Comparison of ENCODE assay signal across 21 cellular contexts in the genomic region with DNA sequence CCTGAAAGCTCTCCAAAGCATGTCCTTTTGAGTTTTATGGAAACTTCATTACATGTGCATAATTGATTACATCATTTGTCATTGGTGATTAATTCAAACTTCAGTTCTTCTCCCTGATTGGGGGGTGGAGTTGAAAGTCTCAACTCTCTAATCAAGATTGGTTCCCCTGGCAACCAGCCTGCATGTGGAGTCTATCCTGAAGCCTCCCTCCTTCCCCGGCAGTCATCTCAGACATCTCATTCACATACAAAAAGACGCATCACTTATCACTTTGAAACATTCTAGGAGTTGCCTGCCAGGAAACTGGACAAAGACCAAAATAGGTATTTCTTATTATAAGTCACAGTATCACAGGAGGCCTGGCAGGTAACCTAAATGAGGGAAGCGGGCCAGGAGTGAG. TPM values are rescaled to one million over a fixed set of nuclear protein-coding genes. Genes with fewer than 3 reads are reported as not detected.
DNase-seq lines count a peak whose midpoint lies in the region; ATAC-seq, FAIRE-seq and TF ChIP-seq lines count a peak whose summit lies in the region.
"Had no signal": no experiment of that assay in that cellular context is flagged by ENCODE, and none has a peak within 500 bp of the region (broad histone marks: within the 10 kb centered on the region; RNA-seq: fewer than 3 reads in every experiment).

No MANE protein-coding gene starts in this region.

- no peak overlapping the region for H2BK120ac ChIP-seq in neuronal stem cell (ENCODE audit: low read depth, low read length)

- in situ Hi-C loops in HepG2 (cut with HindIII; ENCODE audit: extremely low pct_ligation_motif_present, low pct_unique_long_range_greater_than_20kb): no loop called here

- ATAC-seq in HepG2 (no peak), right lobe of liver (no peak)

- H3K23ac ChIP-seq in neuronal stem cell (ENCODE audit: low read depth, low read length, poor library complexity): no peak overlapping the region

- TF ChIP-seq RAD21 in HepG2 (CRISPR knock-in tag; IDR thresholded peaks at IDR 0.05): no peak

- TF ChIP-seq EP300 in HepG2 (IDR thresholded peaks at IDR 0.05; ENCODE audit: low read depth in 2 of 2, low read length in 2 of 2): no peak
- no peak for TF ChIP-seq EP300 in HepG2 (CRISPR knock-in tag; IDR thresholded peaks at IDR 0.05; ENCODE audit: borderline replicate concordance)
- TF ChIP-seq EP300 in esophagus muscularis mucosa (IDR thresholded peaks at IDR 0.05): no peak

- no peak overlapping the region for H3K14ac ChIP-seq in neuronal stem cell (ENCODE audit: low read length)

- intact Hi-C loops in HepG2 (cut with micrococcal nuclease; ENCODE audit: unreplicated experiment): no loop called here
- intact Hi-C loops in right lobe of liver (cut with DNase I): no loop called here
- intact Hi-C loops in esophagus muscularis mucosa (cut with DNase I): no loop called here

- no peak overlapping the region for H2BK15ac ChIP-seq in neuronal stem cell (ENCODE audit: low read length)

- no peaks in the 10 kb centered on the region for H3K79me1 ChIP-seq in neuronal stem cell (ENCODE audit: low read depth, low read length)

- H3K4me1 ChIP-seq in HepG2 (ENCODE audit: insufficient read depth, low read length) (peaks cover under 1% of the 10 kb centered on the region; the same call in 1 of the 2 replicates), right lobe of liver (no peaks in the 10 kb centered on the region), esophagus muscularis mucosa (peaks cover 0 to 10% (median 4%) of the 10 kb centered on the region in 4 donors), neuronal stem cell (ENCODE audit: control insufficient read depth in 2 of 2, insufficient read depth in 1 of 2, low read depth in 1 of 2, low read length in 2 of 2) (peaks cover 5 to 6% of the 10 kb centered on the region in 2 donors)
- H3K4me1 ChIP-seq: BLaER1 had no signal

- POLR2A ChIA-PET in HepG2 (lab: Yijun Ruan, JAX): no interaction called here

- no peak overlapping the region for H2BK12ac ChIP-seq in neuronal stem cell (ENCODE audit: low read length)

- DNase-seq in HepG2 (ENCODE audit: low spot score) (no peak), right lobe of liver (no peak), esophagus muscularis mucosa (ENCODE audit: extremely low spot score) (peak; percentile 82), neuronal stem cell (ENCODE audit: low spot score) (no peak), amniotic stem cell (lab: John Stamatoyannopoulos, UW) (no peak), NCI-H2029 (lab: John Stamatoyannopoulos, UW) (no peak)
- DNase-seq in central memory CD4-positive, alpha-beta T cell: no peak
- DNase-seq: 8988T; CD4-positive, alpha-beta memory T cell; DMS153; DMS79; GDM1; H9 had no signal

- H3K9ac ChIP-seq in HepG2 (ENCODE audit: insufficient read depth, low read depth, low read length) (no peak overlapping the region), neuronal stem cell (ENCODE audit: low read depth, low read length, poor library complexity) (no peak overlapping the region)
- H3K9ac ChIP-seq: BLaER1 had no signal

- H3K18ac ChIP-seq in neuronal stem cell (ENCODE audit: low read length): no peak overlapping the region

- no peak overlapping the region for H4K91ac ChIP-seq in neuronal stem cell (ENCODE audit: low read depth, low read length, poor library complexity)

- H3K27me3 ChIP-seq in HepG2 (ENCODE audit: control insufficient read depth in 1 of 2, insufficient read depth in 2 of 2, low read length in 2 of 2) (no peaks in the 10 kb centered on the region), right lobe of liver (no peaks in the 10 kb centered on the region), esophagus muscularis mucosa (no peaks in the 10 kb centered on the region), neuronal stem cell (ENCODE audit: control insufficient read depth in 3 of 3, insufficient read depth in 3 of 3, low read depth in 1 of 3, low read length in 3 of 3) (no peaks in the 10 kb centered on the region)
- H3K27me3 ChIP-seq: BLaER1 had no signal

- no peak overlapping the region for H3K27ac ChIP-seq in HepG2 (ENCODE audit: extremely low read length, insufficient read depth, low read length)
- no peak overlapping the region for H3K27ac ChIP-seq in right lobe of liver
- no peak overlapping the region for H3K27ac ChIP-seq in esophagus muscularis mucosa (replicated peaks in 1 of 4)
- no peak overlapping the region for H3K27ac ChIP-seq in neuronal stem cell (replicated peaks; ENCODE audit: low read length)
- H3K27ac ChIP-seq: BLaER1, HL-60 had no signal

- H3K4me2 ChIP-seq in HepG2 (ENCODE audit: low read depth, low read length) (no peak overlapping the region), neuronal stem cell (ENCODE audit: insufficient read depth, low read length, poor library complexity, severe bottlenecking) (no peak overlapping the region)
- H3K4me2 ChIP-seq: BLaER1 had no signal

- no TSS peak for BruUV-seq in HepG2 (replicated peaks; lab: Mats Ljungman, UMichigan)

- H3K36me3 ChIP-seq in HepG2 (replicated peaks in 1 of 2; ENCODE audit: control insufficient read depth in 1 of 2, insufficient read depth in 2 of 2, low read length in 2 of 2): no peaks in the 10 kb centered on the region
- no peaks in the 10 kb centered on the region for H3K36me3 ChIP-seq in right lobe of liver
- H3K36me3 ChIP-seq in esophagus muscularis mucosa: no peaks in the 10 kb centered on the region
- H3K36me3 ChIP-seq in neuronal stem cell (replicated peaks in 1 of 2; ENCODE audit: control insufficient read depth in 2 of 2, insufficient read depth in 2 of 2, low read length in 2 of 2): no peaks in the 10 kb centered on the region
- H3K36me3 ChIP-seq: BLaER1 had no signal

- TF ChIP-seq CTCF in HepG2 (CRISPR knock-in tag; IDR thresholded peaks at IDR 0.05): no peak
- no peak for TF ChIP-seq CTCF in right lobe of liver (IDR thresholded peaks at IDR 0.05)
- TF ChIP-seq CTCF in esophagus muscularis mucosa (IDR thresholded peaks at IDR 0.05): no peak

- no peak overlapping the region for H2BK5ac ChIP-seq in neuronal stem cell (ENCODE audit: low read length)

- no peak overlapping the region for H3K4ac ChIP-seq in neuronal stem cell (ENCODE audit: low read length)

- no peak overlapping the region for H4K8ac ChIP-seq in neuronal stem cell (ENCODE audit: low read depth, low read length)

- H3K9me3 ChIP-seq in HepG2 (ENCODE audit: low read length): no peaks in the 10 kb centered on the region
- H3K9me3 ChIP-seq in right lobe of liver: no peaks in the 10 kb centered on the region
- no peaks in the 10 kb centered on the region for H3K9me3 ChIP-seq in esophagus muscularis mucosa
- no peaks in the 10 kb centered on the region for H3K9me3 ChIP-seq in neuronal stem cell (replicated peaks in 1 of 2; ENCODE audit: control insufficient read depth in 2 of 2, insufficient read depth in 1 of 2, low read depth in 1 of 2, low read length in 2 of 2)
- H3K9me3 ChIP-seq: BLaER1 had no signal

- WGBS in HepG2 (ENCODE audit: low lambda C conversion rate): 69% methylated on average over 3 of the region's 3 CpGs
- WGBS in right lobe of liver (ENCODE audit: insufficient coverage, low coverage, low lambda C conversion rate, missing lambda C conversion rate): 89% methylated on average over 3 of the region's 3 CpGs
- 90% methylated on average over 3 of the region's 3 CpGs for WGBS in esophagus muscularis mucosa
- no CpG with 5 or more reads among the region's 3 CpGs for WGBS in neuronal stem cell (ENCODE audit: extremely low coverage in 2 of 2, insufficient read length in 2 of 2, insufficient replicate concordance in 1 of 2), 2 donors

- H3K4me3 ChIP-seq in HepG2 (replicated peaks in 1 of 3; ENCODE audit: insufficient read depth in 1 of 3, low read depth in 2 of 3, low read length in 3 of 3): no peak overlapping the region
- H3K4me3 ChIP-seq in right lobe of liver: no peak overlapping the region
- no peak overlapping the region for H3K4me3 ChIP-seq in esophagus muscularis mucosa
- H3K4me3 ChIP-seq in neuronal stem cell (ENCODE audit: low read length in 2 of 2): no peak overlapping the region
- H3K4me3 ChIP-seq: BLaER1 had no signal

- H2AK5ac ChIP-seq in neuronal stem cell (ENCODE audit: low read depth, low read length): no peak overlapping the region

- H3K79me2 ChIP-seq in HepG2 (ENCODE audit: insufficient read depth, low read length): no peaks in the 10 kb centered on the region

- no peak for FAIRE-seq in HepG2 (lab: Jason Lieb, UNC)
- FAIRE-seq: GM12892 had no signal

- no peak for TF ChIP-seq POLR2A in HepG2 (IDR thresholded peaks at IDR 0.05; ENCODE audit: insufficient read depth in 1 of 2, low read depth in 2 of 2, low read length in 2 of 2)
- no peak for TF ChIP-seq POLR2A in right lobe of liver (IDR thresholded peaks at IDR 0.05)
- TF ChIP-seq POLR2A in esophagus muscularis mucosa (IDR thresholded peaks at IDR 0.05; ENCODE audit: low read depth): no peak

- CTCF ChIA-PET in HepG2 (lab: Yijun Ruan, JAX; ENCODE audit: low intra/inter-chr PET ratio, low total read pairs): no interaction called here

- H2AFZ ChIP-seq in HepG2 (ENCODE audit: low read length): no peak overlapping the region
- H2AFZ ChIP-seq in neuronal stem cell (ENCODE audit: low read length): peak overlapping the region; percentile 51

- H4K20me1 ChIP-seq in HepG2 (ENCODE audit: insufficient read depth, low read length): no peaks in the 10 kb centered on the region
- H4K20me1 ChIP-seq: BLaER1 had no signal

RNA-seq across cellular contexts. Expression of gene TEX26, which starts 50.5 kb away (rescaled TPM):
- not detected in 2 replicates for total RNA-seq in HepG2 (2016; rRNA removed; fragmentation: Illumina TruSeq; extraction: Trizol)
- not detected in 2 replicates for total RNA-seq in HepG2 (2016; cell fraction: cytosol; rRNA removed; fragmentation: Illumina TruSeq; extraction: Trizol; ENCODE audit: low read depth)
- total RNA-seq in HepG2 (2016; cell fraction: insoluble cytoplasmic fraction; rRNA removed; fragmentation: Illumina TruSeq; extraction: Trizol): not detected in 2 replicates
- total RNA-seq in HepG2 (2016; cell fraction: membrane; rRNA removed; fragmentation: Illumina TruSeq; extraction: Trizol): not detected in 2 replicates
- not detected in 2 replicates for total RNA-seq in HepG2 (2016; cell fraction: nucleus; rRNA removed; fragmentation: Illumina TruSeq; extraction: Trizol)
- not detected in 2 replicates for polyA plus RNA-seq in HepG2 (2011; rRNA removed)
- not detected in 2 replicates for polyA plus RNA-seq in HepG2 (2011; cell fraction: cytosol; rRNA removed)
- polyA plus RNA-seq in HepG2 (2011; cell fraction: nucleus; rRNA removed): not detected in 2 replicates
- not detected in 2 replicates for polyA plus RNA-seq in HepG2 (2012)
- not detected in 2 replicates for polyA plus RNA-seq in HepG2 (2016; cell fraction: cytosol; fragmentation: Illumina TruSeq; extraction: Trizol; ENCODE audit: low read depth)
- not detected in 2 replicates for polyA plus RNA-seq in HepG2 (2016; cell fraction: insoluble cytoplasmic fraction; fragmentation: Illumina TruSeq; extraction: Trizol; ENCODE audit: low read depth)
- not detected in 2 replicates for polyA plus RNA-seq in HepG2 (2016; cell fraction: membrane; fragmentation: Illumina TruSeq; extraction: Trizol; ENCODE audit: low read depth)
- not detected in 2 replicates for polyA plus RNA-seq in HepG2 (2016; cell fraction: nucleus; fragmentation: Illumina TruSeq; extraction: Trizol; ENCODE audit: insufficient read depth, low read depth)
- polyA minus RNA-seq in HepG2 (2011; rRNA and poly(A)+ RNA removed; ENCODE audit: low replicate concordance): not detected in 2 replicates
- not detected in 2 replicates for polyA minus RNA-seq in HepG2 (2011; cell fraction: cytosol; rRNA and poly(A)+ RNA removed)
- not detected in 2 replicates for polyA minus RNA-seq in HepG2 (2011; cell fraction: nucleus; rRNA and poly(A)+ RNA removed)
- under 1 TPM in 1 of 6 experiments, not detected in 5; 0.37 TPM for total RNA-seq in right lobe of liver
- total RNA-seq in esophagus muscularis mucosa: under 1 TPM in 2 of 4 donors, not detected in 2; 0.69 to 0.97 TPM
- 0.24 TPM for polyA plus RNA-seq in neuronal stem cell (2013, experiment 1 of 2)
- polyA plus RNA-seq in neuronal stem cell (2013, experiment 2 of 2): 0.18 TPM
- total RNA-seq: A673; CD4-positive, alpha-beta memory T cell; Daoy; H1; H9; HT1080 had no signal
- polyA plus RNA-seq: CD14-positive monocyte; CD4-positive, alpha-beta memory T cell; H1 had no signal
